1 cellular context compared by ENCODE assay signal in genomic region chr6:33856655-33857054, GRCh38.
TF ChIP-seq lines count a peak whose summit lies in the region.

No MANE protein-coding gene starts in this region.

TF ChIP-seq in H1, 55 proteins besides CTCF, POLR2A, EP300 and RAD21 (continued from another document):
- no peak for TF ChIP-seq USF2 (IDR thresholded peaks at IDR 0.05; ENCODE audit: low read length)
- no peak for TF ChIP-seq EZH2 (IDR thresholded peaks at IDR 0.05; ENCODE audit: low read depth, low read length, severe bottlenecking)
- no peak for TF ChIP-seq CHD1 (IDR thresholded peaks at IDR 0.05; ENCODE audit: low read depth, low read length)
- no peak for TF ChIP-seq ATF3 (IDR thresholded peaks at IDR 0.05; ENCODE audit: insufficient read depth, low read depth, low read length)
- TF ChIP-seq NANOG (IDR thresholded peaks at IDR 0.05; ENCODE audit: insufficient read depth, low read depth, low read length, poor library complexity, severe bottlenecking): no peak
- no peak for TF ChIP-seq MAFK (IDR thresholded peaks at IDR 0.05; ENCODE audit: low read depth, low read length)
- no peak for TF ChIP-seq CBX5 (IDR thresholded peaks at IDR 0.05; ENCODE audit: low read depth, low read length)
TF ChIP-seq in H1: peak in this region for 0.
